In genomic region chrX:7889138-7889537, GRCh38 we compare ENCODE assay signal across 23 cellular contexts. TPM values are rescaled to one million over a fixed set of nuclear protein-coding genes. Genes with fewer than 3 reads are reported as not detected.
DNase-seq lines count a peak whose midpoint lies in the region; ATAC-seq, FAIRE-seq and TF ChIP-seq lines count a peak whose summit lies in the region.
"Had no signal": no experiment of that assay in that cellular context is flagged by ENCODE, and none has a peak within 500 bp of the region (broad histone marks: within the 10 kb centered on the region; RNA-seq: fewer than 3 reads in every experiment).

No MANE protein-coding gene starts in this region.

- DNase-seq in A172 (ENCODE audit: low spot score) = peak; percentile 11
- peak; percentile 46 for DNase-seq in M059J (ENCODE audit: low read depth)
- DNase-seq in GM12878 (ENCODE audit: low read depth, low spot score) = no peak
- DNase-seq in NCI-H1417 (lab: John Stamatoyannopoulos, UW) = no peak
- DNase-seq in amygdala (lab: John Stamatoyannopoulos, UW) = no peak
- DNase-seq: activated CD4-positive, CD25-positive, alpha-beta regulatory T cell; activated T-cell treated with anti-CD3 and anti-CD28 coated beads, Interleukin-2, amount 50 U/mL, for 4 hours; effector memory CD8-positive, alpha-beta T cell; H9; NCI-H1930; NCI-H510A; occipital lobe; retina; substantia nigra; uterus had no signal

- no peak overlapping the region for H2AFZ ChIP-seq in GM12878 (ENCODE audit: control insufficient read depth, low read depth, low read length)

- H3K36me3 ChIP-seq in GM12878 (ENCODE audit: control insufficient read depth in 2 of 2, insufficient read depth in 2 of 2, low read length in 1 of 2) = no peaks in the 10 kb centered on the region
- H3K36me3 ChIP-seq: esophagus muscularis mucosa, uterus had no signal

- no peak for TF ChIP-seq EP300 in GM12878 (IDR thresholded peaks at IDR 0.05; ENCODE audit: borderline replicate concordance in 1 of 2, control insufficient read depth in 1 of 2, low read depth in 2 of 2, low read length in 2 of 2)

- SMC1A ChIA-PET in GM12878 (lab: Charles Lee; ENCODE audit: uncharacterized antibody, unreplicated experiment) = no interaction called here

- no peak overlapping the region for H3K27ac ChIP-seq in GM12878 (ENCODE audit: control insufficient read depth, insufficient read depth)
- H3K27ac ChIP-seq: C4-2B, esophagus muscularis mucosa, uterus had no signal

- H3K79me2 ChIP-seq in GM12878 (ENCODE audit: control insufficient read depth, insufficient read depth, low read length) = no peaks in the 10 kb centered on the region

- no peaks in the 10 kb centered on the region for H3K4me1 ChIP-seq in GM12878 (ENCODE audit: control insufficient read depth, insufficient read depth, low read length)
- H3K4me1 ChIP-seq: esophagus muscularis mucosa, uterus had no signal

- 15% methylated on average over 2 of the region's 2 CpGs for WGBS in GM12878 (ENCODE audit: insufficient coverage, insufficient replicate concordance, low lambda C conversion rate, missing lambda C conversion rate)

- no peak for TF ChIP-seq CTCF in GM12878 (IDR thresholded peaks at IDR 0.05 in 2 of 3, conservative IDR thresholded peaks at IDR 0.05 in 1 of 3; ENCODE audit: control insufficient read depth in 2 of 3, extremely low read depth in 1 of 3, insufficient read depth in 1 of 3, low read depth in 3 of 3, low read length in 3 of 3)

- CTCF ChIA-PET in GM12878 (lab: Yijun Ruan, JAX) = interaction anchor here (0.7 to 1.4 kb wide), 2 partner anchors 36 to 37 kb away, joined by 3 to 6 read pairs; no protein-coding TSS in a partner anchor

- ATAC-seq in GM18858 (IDR thresholded peaks at IDR 0.05; ENCODE audit: unreplicated experiment) (peak; percentile 41), GM12878 (peak; percentile 71), HG03196 (IDR thresholded peaks at IDR 0.05; ENCODE audit: unreplicated experiment) (no peak), HG02970 (IDR thresholded peaks at IDR 0.05; ENCODE audit: low FRiP score, unreplicated experiment) (no peak)
- ATAC-seq: activated T-cell treated with anti-CD3 and anti-CD28 coated beads, Interleukin-2, amount 50 U/mL, for 4 hours; effector memory CD8-positive, alpha-beta T cell; HepG2 had no signal

- no peaks in the 10 kb centered on the region for H3K27me3 ChIP-seq in GM12878 (replicated peaks in 1 of 2; ENCODE audit: control insufficient read depth in 2 of 2, insufficient read depth in 2 of 2, low read length in 1 of 2)
- H3K27me3 ChIP-seq: esophagus muscularis mucosa, uterus had no signal

- TF ChIP-seq POLR2A in GM12878 (IDR thresholded peaks at IDR 0.05; ENCODE audit: low read depth, low read length) = no peak

- intact Hi-C loops in GM12878 (cut with micrococcal nuclease; ENCODE audit: unreplicated experiment) = no loop called here

- POLR2A ChIA-PET in GM12878 (lab: Charles Lee) = no interaction called here

- no peaks in the 10 kb centered on the region for H3K9me3 ChIP-seq in GM12878 (replicated peaks; ENCODE audit: control insufficient read depth, insufficient read depth, low read length)
- H3K9me3 ChIP-seq: esophagus muscularis mucosa, uterus had no signal

- no peaks in the 10 kb centered on the region for H4K20me1 ChIP-seq in GM12878 (ENCODE audit: control insufficient read depth, insufficient read depth)

- no TSS peak for BruUV-seq in GM12878 (replicated peaks; lab: Mats Ljungman, UMichigan)

- H3K9ac ChIP-seq in GM12878 (ENCODE audit: control insufficient read depth, insufficient read depth, low read length) = no peak overlapping the region

- RAD21 ChIA-PET in GM12878 (lab: Charles Lee; ENCODE audit: unreplicated experiment) = interaction anchor here (1.5 kb wide), 1 partner anchor 38 kb away, joined by 3 read pairs; the partner anchor contains the start of gene PNPLA4

- no peak overlapping the region for H3K4me3 ChIP-seq in GM12878
- H3K4me3 ChIP-seq: esophagus muscularis mucosa, uterus had no signal

- FAIRE-seq in GM12878 (lab: Jason Lieb, UNC) = no peak
- FAIRE-seq: GM12891, HepG2 had no signal

- no peak overlapping the region for H3K4me2 ChIP-seq in GM12878 (ENCODE audit: control insufficient read depth, insufficient read depth)

- in situ Hi-C loops in GM12878 (cut with MboI) = no loop called here

- no peak for TF ChIP-seq RAD21 in GM12878 (IDR thresholded peaks at IDR 0.05; ENCODE audit: insufficient read depth, low read depth, low read length)

TF ChIP-seq in GM12878, 131 proteins besides CTCF, POLR2A, EP300 and RAD21:
- TF ChIP-seq SP1 (IDR thresholded peaks at IDR 0.05; ENCODE audit: low read depth, low read length) (no peak), TCF12 (IDR thresholded peaks at IDR 0.05; ENCODE audit: low read depth, low read length) (peak; percentile 82), TCF7 (IDR thresholded peaks at IDR 0.05; ENCODE audit: borderline replicate concordance) (peak; percentile 49; the same call in 1 of the 2 replicates), POLR2AphosphoS5 (IDR thresholded peaks at IDR 0.05; ENCODE audit: low read length) (no peak), MYB (IDR thresholded peaks at IDR 0.05; ENCODE audit: borderline replicate concordance, low read depth, low read length) (no peak), RUNX3 (IDR thresholded peaks at IDR 0.05; ENCODE audit: low read length) (peak; percentile 67), WRNIP1 (IDR thresholded peaks at IDR 0.05; ENCODE audit: borderline replicate concordance, low read depth, low read length) (no peak)

RNA-seq across cellular contexts. Expression of gene PNPLA4, which starts 38.1 kb away (rescaled TPM):
- total RNA-seq in A172 (2014; rRNA removed; shearing (Covaris generic)) = not detected in 2 replicates
- total RNA-seq in M059J (2014; rRNA removed; shearing (Covaris generic)) = 10.3 and 15.1 TPM in 2 replicates
- 5.4 and 5.8 TPM in 2 replicates for total RNA-seq in GM12878 (2013; cell fraction: nucleolus; rRNA removed)
- total RNA-seq in GM12878 (2014; rRNA removed) = 24.0 and 34.6 TPM in 2 replicates
- 16.9 and 20.2 TPM in 2 replicates for total RNA-seq in GM12878 (2014; rRNA removed; fragmentation: Illumina TruSeq; extraction: Trizol)
- total RNA-seq in GM12878 (2021) = 21.1 and 24.0 TPM in 2 replicates
- polyA plus RNA-seq in GM12878 (2011; ENCODE audit: low read depth) = 11.5 TPM
- polyA plus RNA-seq in GM12878 (2011; rRNA removed) = 14.9 and 18.0 TPM in 2 replicates
- 23.6 and 32.1 TPM in 2 replicates for polyA plus RNA-seq in GM12878 (2011; cell fraction: cytosol; rRNA removed)
- 12.9 and 13.8 TPM in 2 replicates for polyA plus RNA-seq in GM12878 (2011; cell fraction: nucleus; rRNA removed)
- polyA plus RNA-seq in GM12878 (2012) = 16.3 and 16.7 TPM in 2 replicates
- 35.0 and 38.5 TPM in 2 replicates for polyA plus RNA-seq in GM12878 (2014; fragmentation: Illumina TruSeq; extraction: Trizol)
- polyA plus RNA-seq in GM12878 (2014; fragmentation: Nextera tagmentation; extraction: Ambion mirVana) = 10 to 100 TPM; 35.0 to 53.0 TPM
- 22.8 and 32.2 TPM in 2 replicates for polyA plus RNA-seq in GM12878 (2014; rRNA removed)
- polyA plus RNA-seq in GM12878 (2016; fragmentation: Nextera tagmentation; extraction: Ambion mirVana) = 10 to 100 TPM; 42.1 to 51.4 TPM
- polyA minus RNA-seq in GM12878 (2011; rRNA and poly(A)+ RNA removed) = 13.2 and 16.8 TPM in 2 replicates
- polyA minus RNA-seq in GM12878 (2011; cell fraction: cytosol; rRNA and poly(A)+ RNA removed) = 3.9 and 8.6 TPM in 2 replicates
- polyA minus RNA-seq in GM12878 (2011; cell fraction: nucleus; rRNA and poly(A)+ RNA removed) = 1.6 and 3.1 TPM in 2 replicates

RNA-seq across cellular contexts. Expression of gene VCX, which starts 46.2 kb away (rescaled TPM):
- total RNA-seq in A172 (2014; rRNA removed; shearing (Covaris generic)) = 2.8 and 9.0 TPM in 2 replicates
- not detected in 2 replicates for total RNA-seq in M059J (2014; rRNA removed; shearing (Covaris generic))
- not detected in 2 replicates for total RNA-seq in GM12878 (2013; cell fraction: nucleolus; rRNA removed)
- total RNA-seq in GM12878 (2014; rRNA removed) (not detected in 2 replicates), GM12878 (2014; rRNA removed; fragmentation: Illumina TruSeq; extraction: Trizol) (not detected in 2 replicates), GM12878 (2021) (0.23 TPM in 1 of 2 replicates, not detected in the other)
- not detected for polyA plus RNA-seq in GM12878 (2011; ENCODE audit: low read depth)
- polyA plus RNA-seq in GM12878 (2011; rRNA removed) (0.18 TPM in 1 of 2 replicates, not detected in the other), GM12878 (2014; fragmentation: Illumina TruSeq; extraction: Trizol) (0.10 TPM in 1 of 2 replicates, not detected in the other), GM12878 (2014; fragmentation: Nextera tagmentation; extraction: Ambion mirVana) (not detected), GM12878 (2014; rRNA removed) (0.11 TPM in 1 of 2 replicates, not detected in the other), GM12878 (2016; fragmentation: Nextera tagmentation; extraction: Ambion mirVana) (not detected)
- not detected in 2 replicates for polyA plus RNA-seq in GM12878 (2011; cell fraction: cytosol; rRNA removed)
- polyA plus RNA-seq in GM12878 (2011; cell fraction: nucleus; rRNA removed) = 0.20 TPM in 1 of 2 replicates, not detected in the other
- polyA plus RNA-seq in GM12878 (2012) = not detected in 2 replicates
- polyA minus RNA-seq in GM12878 (2011; rRNA and poly(A)+ RNA removed) = not detected in 2 replicates
- not detected in 2 replicates for polyA minus RNA-seq in GM12878 (2011; cell fraction: cytosol; rRNA and poly(A)+ RNA removed)
- polyA minus RNA-seq in GM12878 (2011; cell fraction: nucleus; rRNA and poly(A)+ RNA removed) = not detected in 2 replicates
- total RNA-seq: activated T-cell treated with anti-CD3 and anti-CD28 coated beads, Interleukin-2, amount 50 U/mL, for 4 hours; esophagus muscularis mucosa; H9; HepG2; kidney epithelial cell; occipital lobe had no signal
- polyA plus RNA-seq: HepG2 had no signal

Comparison
In these comparisons a context has a peak if more than half of its experiments do, and no peak if none do; other contexts are left out.
1. DNase-seq: peak in A172 (single experiment) and M059J (single experiment); none in GM12878 (single experiment), NCI-H1417 (0 of 3) and amygdala (0 of 56).
2. ATAC-seq: peak in GM18858 (single experiment) and GM12878 (single experiment); none in HG03196 (single experiment) and HG02970 (single experiment).